8 cellular contexts compared by ENCODE assay signal in the genomic region with DNA sequence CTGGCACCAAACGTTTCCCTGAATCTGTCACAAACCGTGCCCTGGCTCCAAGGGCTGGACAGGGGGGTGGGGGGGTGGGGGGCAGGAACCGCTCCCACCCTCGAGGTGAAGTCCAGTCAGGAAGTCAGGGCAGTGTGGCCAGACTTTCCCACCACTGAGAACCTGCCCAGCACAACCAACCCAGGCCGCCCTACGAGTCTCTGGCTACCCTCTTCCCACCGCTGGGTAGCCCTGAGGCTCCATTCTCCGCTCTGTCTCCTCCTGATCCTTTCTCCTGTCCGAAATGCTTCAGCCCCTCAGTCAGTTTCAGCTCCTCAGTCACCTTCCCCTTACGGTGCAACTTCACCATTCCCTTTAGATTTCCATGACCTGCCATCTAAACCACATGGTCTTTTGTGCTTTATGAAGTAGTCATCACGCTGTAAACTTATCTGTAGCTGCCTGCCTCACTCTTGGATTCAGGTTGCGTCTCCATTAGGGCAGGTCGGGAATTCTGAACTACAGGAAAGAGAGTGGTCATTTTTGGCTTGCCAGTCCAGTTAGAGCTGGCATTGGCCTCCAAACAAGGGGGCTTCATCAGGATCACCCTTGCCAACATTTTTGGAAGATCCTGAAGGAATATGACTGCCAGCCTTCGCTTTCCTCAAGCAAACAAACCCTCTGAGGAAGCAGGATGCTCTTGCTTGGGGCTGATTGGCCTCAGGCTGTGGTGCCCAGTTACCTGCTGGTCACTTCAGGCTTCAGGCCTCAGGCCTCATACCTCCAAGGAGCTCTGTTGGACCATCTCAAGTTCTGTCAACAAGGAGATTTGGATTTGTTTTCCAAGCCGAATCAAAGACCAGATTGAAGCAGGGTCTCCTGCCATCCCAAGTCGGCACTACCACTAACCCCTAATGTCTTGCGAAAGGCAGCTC. TPM values are rescaled to one million over a fixed set of nuclear protein-coding genes. Genes with fewer than 3 reads are reported as not detected.
DNase-seq lines count a peak whose midpoint lies in the region; ATAC-seq and TF ChIP-seq lines count a peak whose summit lies in the region.

No MANE protein-coding gene starts in this region.

- H3K4me3 ChIP-seq in HFF-Myc (replicated peaks; ENCODE audit: low read depth, low read length) = peak overlapping the region; percentile 73
- peak overlapping the region; percentile 96 for H3K4me3 ChIP-seq in iPS-11a (ENCODE audit: low read depth, low read length)

- in situ Hi-C loops in KBM-7 (cut with MboI; ENCODE audit: low pct_unique_long_range_greater_than_20kb, low sequenced_read_pairs) = no loop called here

- peaks cover 26% of the 10 kb centered on the region for H3K36me3 Mint-ChIP-seq in activated T-helper 1 cell treated with anti-CD3 and anti-CD28 coated beads, Interleukin-12 subunit alpha, Interleukin-12 subunit beta, Interleukin-2, Interleukin-4 antibody, amounts not matched to agents 30 ng/mL and 10 ng/mL and 1 ng/mL, durations not matched to agents 14 hours and 24 hours and 36 hours (ENCODE audit: low read depth)

- H3K4me3 Mint-ChIP-seq in activated T-helper 1 cell treated with anti-CD3 and anti-CD28 coated beads, Interleukin-12 subunit alpha, Interleukin-12 subunit beta, Interleukin-2, Interleukin-4 antibody, amounts not matched to agents 30 ng/mL and 10 ng/mL and 1 ng/mL, durations not matched to agents 14 hours and 24 hours and 36 hours = peak overlapping the region; percentile 96

- intact Hi-C loops in activated T-helper 1 cell treated with anti-CD3 and anti-CD28 coated beads, Interleukin-12 subunit alpha, Interleukin-12 subunit beta, Interleukin-2, Interleukin-4 antibody, amounts not matched to agents 30 ng/mL and 10 ng/mL and 1 ng/mL, durations not matched to agents 14 hours and 24 hours and 36 hours (cut with micrococcal nuclease) = loop anchor here (2.0 to 10.0 kb wide), 3 partner anchors 34 to 858 kb away; a partner anchor contains a TSS

- no peaks in the 10 kb centered on the region for H3K9me3 Mint-ChIP-seq in activated T-helper 1 cell treated with anti-CD3 and anti-CD28 coated beads, Interleukin-12 subunit alpha, Interleukin-12 subunit beta, Interleukin-2, Interleukin-4 antibody, amounts not matched to agents 30 ng/mL and 10 ng/mL and 1 ng/mL, durations not matched to agents 14 hours and 24 hours and 36 hours

- TF ChIP-seq CTCF in HFF-Myc (IDR thresholded peaks at IDR 0.05; ENCODE audit: low read depth, low read length, missing control alignments) = no peak

- no peaks in the 10 kb centered on the region for H3K27me3 Mint-ChIP-seq in activated T-helper 1 cell treated with anti-CD3 and anti-CD28 coated beads, Interleukin-12 subunit alpha, Interleukin-12 subunit beta, Interleukin-2, Interleukin-4 antibody, amounts not matched to agents 30 ng/mL and 10 ng/mL and 1 ng/mL, durations not matched to agents 14 hours and 24 hours and 36 hours (ENCODE audit: insufficient read depth)

- peaks cover 37% of the 10 kb centered on the region for H3K4me1 Mint-ChIP-seq in activated T-helper 1 cell treated with anti-CD3 and anti-CD28 coated beads, Interleukin-12 subunit alpha, Interleukin-12 subunit beta, Interleukin-2, Interleukin-4 antibody, amounts not matched to agents 30 ng/mL and 10 ng/mL and 1 ng/mL, durations not matched to agents 14 hours and 24 hours and 36 hours (ENCODE audit: low read depth)

- H3K27ac Mint-ChIP-seq in activated T-helper 1 cell treated with anti-CD3 and anti-CD28 coated beads, Interleukin-12 subunit alpha, Interleukin-12 subunit beta, Interleukin-2, Interleukin-4 antibody, amounts not matched to agents 30 ng/mL and 10 ng/mL and 1 ng/mL, durations not matched to agents 14 hours and 24 hours and 36 hours = peak overlapping the region; percentile 96

- no peak for ATAC-seq in stimulated activated naive CD8-positive, alpha-beta T cell treated with anti-CD3 and anti-CD28 coated beads, Interleukin-15, Interleukin-2, amounts not matched to agents 100 U/mL and 50 U/mL, for 24 hours

- DNase-seq in HFF-Myc (ENCODE audit: extremely low read depth, low read depth) (no peak), KBM-7 (no peak), HUDEP-2 (lab: John Stamatoyannopoulos, UW; ENCODE audit: unreplicated experiment in 76 of 76) (no peak), NCI-H748 (lab: John Stamatoyannopoulos, UW; ENCODE audit: unreplicated experiment) (no peak), cortex of kidney (lab: John Stamatoyannopoulos, UW) (no peak)
- DNase-seq in activated T-helper 1 cell treated with anti-CD3 and anti-CD28 coated beads, Interleukin-12 subunit alpha, Interleukin-12 subunit beta, Interleukin-2, Interleukin-4 antibody, amounts not matched to agents 30 ng/mL and 10 ng/mL and 1 ng/mL, durations not matched to agents 14 hours and 24 hours and 36 hours (ENCODE audit: low spot score) = no peak
- DNase-seq in stimulated activated naive CD8-positive, alpha-beta T cell treated with anti-CD3 and anti-CD28 coated beads, Interleukin-15, Interleukin-2, amounts not matched to agents 100 U/mL and 50 U/mL, for 24 hours = peak; percentile 6

RNA-seq across cellular contexts. Expression of a gene that starts 0.8 kb away (rescaled TPM):
- total RNA-seq in activated T-helper 1 cell treated with anti-CD3 and anti-CD28 coated beads, Interleukin-12 subunit alpha, Interleukin-12 subunit beta, Interleukin-2, Interleukin-4 antibody, amounts not matched to agents 30 ng/mL and 10 ng/mL and 1 ng/mL, durations not matched to agents 14 hours and 24 hours and 36 hours = 49.7 and 52.8 TPM in 2 replicates

RNA-seq across cellular contexts. Expression of a gene that starts 51.6 kb away (rescaled TPM):
- total RNA-seq in activated T-helper 1 cell treated with anti-CD3 and anti-CD28 coated beads, Interleukin-12 subunit alpha, Interleukin-12 subunit beta, Interleukin-2, Interleukin-4 antibody, amounts not matched to agents 30 ng/mL and 10 ng/mL and 1 ng/mL, durations not matched to agents 14 hours and 24 hours and 36 hours = 30.0 and 33.4 TPM in 2 replicates
